In the genomic region with DNA sequence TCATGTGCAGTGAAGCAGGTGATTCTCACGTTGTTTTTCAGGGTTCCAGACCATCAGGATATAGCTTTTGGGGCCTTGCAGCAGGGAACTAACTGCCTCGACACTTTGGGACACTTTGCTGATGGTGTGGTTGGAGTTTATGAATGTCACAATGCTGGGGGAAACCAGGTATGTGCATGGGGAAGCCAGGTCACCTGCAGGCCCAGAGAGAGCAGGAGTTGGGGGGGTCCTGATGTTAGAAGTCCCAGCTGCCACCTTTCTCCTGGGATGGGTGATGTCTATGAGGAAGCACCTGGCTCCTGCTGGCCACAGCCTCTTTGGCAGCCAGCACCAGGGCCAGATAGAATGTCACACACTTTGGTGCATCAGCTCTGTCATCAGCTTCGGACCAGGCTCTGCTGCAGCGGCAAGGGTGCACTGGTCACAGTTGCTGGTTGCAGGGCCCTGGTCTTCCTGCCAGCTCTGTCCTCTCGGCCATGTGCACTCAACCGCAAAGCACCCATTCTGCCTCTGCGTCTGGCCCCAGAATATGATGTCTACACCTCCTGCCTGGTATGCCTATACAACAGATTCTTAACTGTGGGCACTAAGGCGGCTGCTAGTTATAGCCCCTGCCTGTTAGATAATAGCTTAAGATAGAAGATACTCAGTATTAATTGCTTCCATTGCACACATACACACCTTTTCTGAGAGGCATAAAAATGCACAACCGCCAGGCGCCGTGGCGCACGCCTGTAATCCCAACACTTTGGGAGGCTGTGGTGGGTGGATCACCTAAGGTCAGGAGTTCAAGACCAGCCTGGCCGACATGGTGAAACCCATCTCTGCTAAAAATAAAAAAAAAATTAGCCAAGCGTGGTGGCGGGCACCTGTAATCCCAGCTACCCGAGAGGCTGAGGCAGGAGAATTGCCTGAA, we compare ENCODE assay signal across 18 cellular contexts.
DNase-seq lines count a peak whose midpoint lies in the region; ATAC-seq and TF ChIP-seq lines count a peak whose summit lies in the region.
"Had no signal": no experiment of that assay in that cellular context is flagged by ENCODE, and none has a peak within 500 bp of the region (broad histone marks: within the 10 kb centered on the region; RNA-seq: fewer than 3 reads in every experiment).

No MANE protein-coding gene starts in this region.

- peaks cover 16% of the 10 kb centered on the region for H3K4me1 ChIP-seq in BE2C
- peaks cover 94% of the 10 kb centered on the region for H3K4me1 ChIP-seq in Loucy (ENCODE audit: insufficient read depth, low read length, poor library complexity, severe bottlenecking)

- H3K4me2 ChIP-seq in Loucy (ENCODE audit: low read depth, low read length, poor library complexity, severe bottlenecking), result peak overlapping the region; percentile 56
- H3K4me2 ChIP-seq: A549 had no signal

- H3K27ac ChIP-seq in coronary artery, result peak overlapping the region in 1 of 2 donors; percentile 78
- H3K27ac ChIP-seq: A549, GM23248 had no signal

- no peaks in the 10 kb centered on the region for H3K9me2 ChIP-seq in Loucy (replicated peaks; ENCODE audit: low read depth, low read length)

- peak overlapping the region; percentile 87 for H3K9ac ChIP-seq in Loucy (ENCODE audit: low read depth, low read length, poor library complexity, severe bottlenecking)
- H3K9ac ChIP-seq: GM23248 had no signal

- intact Hi-C loops in sciatic nerve (cut with DNase I), result no loop called here

- ATAC-seq in sciatic nerve, result no peak
- ATAC-seq in GM18505 (IDR thresholded peaks at IDR 0.05; ENCODE audit: unreplicated experiment), result no peak
- ATAC-seq: A549, HCT116 had no signal

- H3K9me3 ChIP-seq in BE2C (no peaks in the 10 kb centered on the region), Loucy (ENCODE audit: insufficient read depth, low read depth, low read length) (no peaks in the 10 kb centered on the region)
- H3K9me3 ChIP-seq: A549 had no signal

- no peak for TF ChIP-seq POLR2A in GM18505 (IDR thresholded peaks at IDR 0.05; ENCODE audit: borderline replicate concordance, extremely low read depth, insufficient read depth, insufficient read length)

- peak; percentile 74 for DNase-seq in BE2C
- DNase-seq in coronary artery (ENCODE audit: low spot score), result peak; percentile 60
- DNase-seq in sciatic nerve (ENCODE audit: low spot score), result peak; percentile 43
- DNase-seq in T-helper 9 cell, result no peak
- no peak for DNase-seq in SW 1271 (lab: John Stamatoyannopoulos, UW)
- DNase-seq in NCI-H345 treated with DMSO at 0.1 percent for 48 hours (lab: John Stamatoyannopoulos, UW; ENCODE audit: unreplicated experiment), result no peak
- DNase-seq: DMS 273 treated with DMSO at 0.1 percent for 48 hours, GDM1, GM23248, KBM-7, NCI-H146, NCI-H2081 treated with DMSO at 0.1 percent for 48 hours, NCI-H226, NCI-H526 had no signal

- peaks cover 12% of the 10 kb centered on the region for H3F3A ChIP-seq in Loucy (ENCODE audit: low read depth)

- H4K20me1 ChIP-seq in Loucy (ENCODE audit: insufficient read depth, low read length, poor library complexity, severe bottlenecking), result no peaks in the 10 kb centered on the region

- H2AFZ ChIP-seq in Loucy (ENCODE audit: low read length), result no peak overlapping the region
- H2AFZ ChIP-seq: GM23248 had no signal

- H3K79me2 ChIP-seq in Loucy (ENCODE audit: insufficient read depth, low read length), result peaks cover 78% of the 10 kb centered on the region

- no peak for TF ChIP-seq CTCF in BE2C (IDR thresholded peaks at IDR 0.05; ENCODE audit: low read depth, low read length)
- TF ChIP-seq CTCF in Loucy (conservative IDR thresholded peaks at IDR 0.05; ENCODE audit: low read length), result no peak
- no peak for TF ChIP-seq CTCF in coronary artery (IDR thresholded peaks at IDR 0.05)

- H3K4me3 ChIP-seq in BE2C (ENCODE audit: low read depth, low read length), result no peak overlapping the region
- H3K4me3 ChIP-seq in Loucy (ENCODE audit: low read length, poor library complexity, severe bottlenecking), result no peak overlapping the region
- no peak overlapping the region for H3K4me3 ChIP-seq in coronary artery
- H3K4me3 ChIP-seq: A549, GM23248 had no signal

- no peaks in the 10 kb centered on the region for H3K27me3 ChIP-seq in BE2C
- H3K27me3 ChIP-seq in Loucy (ENCODE audit: insufficient read depth, low read length, poor library complexity, severe bottlenecking), result no peaks in the 10 kb centered on the region

- peaks cover 22% of the 10 kb centered on the region for H3K36me3 ChIP-seq in BE2C
- peaks cover 72% of the 10 kb centered on the region; the same call in 1 of the 2 replicates for H3K36me3 ChIP-seq in Loucy (ENCODE audit: insufficient read depth, low read length)

Comparison
In these comparisons a context has a peak if more than half of its experiments do, and no peak if none do; other contexts are left out.
1. DNase-seq: peak in BE2C (single experiment), coronary artery (single experiment) and sciatic nerve (single experiment); none in T-helper 9 cell (single experiment), SW 1271 (0 of 2) and NCI-H345 treated with DMSO at 0.1 percent for 48 hours (single experiment).